8 cellular contexts compared by ENCODE assay signal in genomic region chr19:43524922-43525835, GRCh38.
A peak's percentile ranks its signal among the peaks of the same experiment; 100 is the strongest.
DNase-seq lines count a peak whose midpoint lies in the region; ATAC-seq lines count a peak whose summit lies in the region.

No MANE protein-coding gene starts in this region.

- peak; percentile 63 for DNase-seq in AG20443 (ENCODE audit: low spot score)
- peak; percentile 82 for DNase-seq in SIG-M5 treated with dmso at 0.1 percent for 504 hours (lab: John Stamatoyannopoulos, UW; ENCODE audit: unreplicated experiment)
- DNase-seq in central memory CD4-positive, alpha-beta T cell: peak; percentile 37
- peak; percentile 29 for DNase-seq in kidney glomerular epithelial cell (lab: John Stamatoyannopoulos, UW)
- DNase-seq in stimulated activated CD4-positive, alpha-beta T cell treated with anti-CD3 and anti-CD28 coated beads, Interleukin-12 subunit alpha, Interleukin-12 subunit beta, amount 100 ng/mL, for 4 hours: peak; percentile 26
- DNase-seq in COR-L47 (lab: John Stamatoyannopoulos, UW): no peak
- no peak for DNase-seq in NCI-H1417 (lab: John Stamatoyannopoulos, UW)

- ATAC-seq in GM21737 (IDR thresholded peaks at IDR 0.05; ENCODE audit: unreplicated experiment): peak; percentile 43

Comparison
In these comparisons a context has a peak if more than half of its experiments do, and no peak if none do; other contexts are left out.
1. DNase-seq: peak in AG20443 (single experiment), SIG-M5 treated with dmso at 0.1 percent for 504 hours (single experiment), central memory CD4-positive, alpha-beta T cell (single experiment), kidney glomerular epithelial cell (single experiment) and stimulated activated CD4-positive, alpha-beta T cell treated with anti-CD3 and anti-CD28 coated beads, Interleukin-12 subunit alpha, Interleukin-12 subunit beta, amount 100 ng/mL, for 4 hours (single experiment); none in COR-L47 (single experiment) and NCI-H1417 (0 of 3).